1 cellular context compared by ENCODE assay signal in the genomic region with DNA sequence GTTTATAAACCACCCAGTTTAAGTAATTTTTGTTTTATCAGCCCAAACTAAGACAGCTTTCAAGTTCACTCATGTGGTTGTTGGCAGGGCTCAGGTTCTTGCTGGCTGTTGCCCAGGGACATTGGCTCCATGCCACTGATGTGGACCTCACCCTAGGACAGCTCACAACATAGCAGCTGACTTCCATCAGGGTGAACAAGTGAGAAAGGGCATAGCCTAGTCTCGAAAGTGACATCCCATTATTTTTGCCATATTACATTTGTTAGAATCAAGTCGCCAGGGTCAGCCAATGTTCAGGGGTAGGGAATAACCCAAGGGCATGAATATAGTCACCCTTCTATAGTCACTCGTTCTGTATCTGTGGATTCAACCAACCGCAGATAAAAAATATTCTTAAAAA.
TF ChIP-seq lines count a peak whose summit lies in the region.

No MANE protein-coding gene starts in this region.

TF ChIP-seq in HepG2, 621 proteins besides CTCF, POLR2A, EP300 and RAD21:
- no peak for TF ChIP-seq ZFP36L2 (CRISPR knock-in tag; IDR thresholded peaks at IDR 0.05)
- TF ChIP-seq ZNF605 (CRISPR knock-in tag; IDR thresholded peaks at IDR 0.05), result no peak
- TF ChIP-seq, protein P1, sequence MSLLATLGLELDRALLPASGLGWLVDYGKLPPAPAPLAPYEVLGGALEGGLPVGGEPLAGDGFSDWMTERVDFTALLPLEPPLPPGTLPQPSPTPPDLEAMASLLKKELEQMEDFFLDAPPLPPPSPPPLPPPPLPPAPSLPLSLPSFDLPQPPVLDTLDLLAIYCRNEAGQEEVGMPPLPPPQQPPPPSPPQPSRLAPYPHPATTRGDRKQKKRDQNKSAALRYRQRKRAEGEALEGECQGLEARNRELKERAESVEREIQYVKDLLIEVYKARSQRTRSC (CRISPR knock-in tag; IDR thresholded peaks at IDR 0.05; ENCODE audit: low read depth), result no peak
- no peak for TF ChIP-seq CBFB (CRISPR knock-in tag; IDR thresholded peaks at IDR 0.05)
